Comparison of ENCODE assay signal across 8 cellular contexts in the genomic region with DNA sequence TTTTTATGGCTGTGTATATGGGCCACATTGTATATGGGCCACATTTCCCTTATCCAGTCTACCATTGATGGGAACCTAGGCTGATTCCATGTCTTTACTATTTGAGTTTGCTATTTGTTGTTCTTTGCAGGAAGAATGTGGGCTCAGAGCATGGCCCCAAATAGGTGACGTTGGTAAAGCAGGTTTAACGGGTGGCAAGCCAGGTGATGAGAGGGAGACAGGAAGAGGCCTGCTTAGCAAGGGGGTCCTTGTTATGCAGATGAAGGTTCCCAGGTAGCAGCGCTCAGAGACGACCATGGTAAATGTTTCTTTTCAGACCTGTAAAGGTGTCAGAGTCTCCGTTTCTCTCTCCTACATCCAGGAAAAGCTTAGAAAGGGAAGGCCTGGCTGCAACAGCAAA. TPM values are rescaled to one million over a fixed set of nuclear protein-coding genes. Genes with fewer than 3 reads are reported as not detected.
"Had no signal": no experiment of that assay in that cellular context is flagged by ENCODE, and none has a peak within 500 bp of the region (broad histone marks: within the 10 kb centered on the region; RNA-seq: fewer than 3 reads in every experiment).

No MANE protein-coding gene starts in this region.

RNA-seq across cellular contexts. Expression of a gene that starts 28.8 kb away (rescaled TPM):
- total RNA-seq: activated CD4-positive, alpha-beta T cell treated with anti-CD3 and anti-CD28 coated beads for 36 hours; activated CD4-positive, alpha-beta T cell treated with anti-CD3 and anti-CD28 coated beads, Interleukin-2, amount 10 ng/mL, durations not matched to agents 7 days and 5 days; activated CD8-positive, alpha-beta T cell treated with anti-CD3 and anti-CD28 coated beads, Interleukin-2, amount 10 ng/mL, durations not matched to agents 7 days and 5 days; activated naive CD8-positive, alpha-beta T cell treated with anti-CD3 and anti-CD28 coated beads, Interleukin-2, amount 10 ng/mL, durations not matched to agents 7 days and 5 days; activated T-helper 2 cell treated with anti-CD3 and anti-CD28 coated beads, Interferon-gamma antibody, Interleukin-2, Interleukin-4, amounts not matched to agents 10 μg/mL and 5 μg/mL and 100 μg/mL, durations not matched to agents 14 hours and 24 hours and 36 hours had no signal

RNA-seq across cellular contexts. Expression of a gene that starts 48.1 kb away (rescaled TPM):
- total RNA-seq: activated CD4-positive, alpha-beta T cell treated with anti-CD3 and anti-CD28 coated beads for 36 hours; activated CD4-positive, alpha-beta T cell treated with anti-CD3 and anti-CD28 coated beads, Interleukin-2, amount 10 ng/mL, durations not matched to agents 7 days and 5 days; activated CD8-positive, alpha-beta T cell treated with anti-CD3 and anti-CD28 coated beads, Interleukin-2, amount 10 ng/mL, durations not matched to agents 7 days and 5 days; activated T-helper 2 cell treated with anti-CD3 and anti-CD28 coated beads, Interferon-gamma antibody, Interleukin-2, Interleukin-4, amounts not matched to agents 10 μg/mL and 5 μg/mL and 100 μg/mL, durations not matched to agents 14 hours and 24 hours and 36 hours; NCI-H460; RPMI7951; SJCRH30 had no signal
